1 cellular context compared by ENCODE assay signal in genomic region chr4:131509521-131509920, GRCh38.
TF ChIP-seq lines count a peak whose summit lies in the region.

No MANE protein-coding gene starts in this region.

TF ChIP-seq in WTC11, 78 proteins besides CTCF, POLR2A, EP300 and RAD21 (continued from another document):
- no peak for TF ChIP-seq ATF2 (CRISPR knock-in tag; IDR thresholded peaks at IDR 0.05; ENCODE audit: borderline replicate concordance, low read depth)
- TF ChIP-seq ARID4B (CRISPR knock-in tag; IDR thresholded peaks at IDR 0.05; ENCODE audit: borderline replicate concordance) = no peak
- no peak for TF ChIP-seq AR (CRISPR knock-in tag; IDR thresholded peaks at IDR 0.05)
